ENCODE assay signal across 17 cellular contexts in the genomic region with DNA sequence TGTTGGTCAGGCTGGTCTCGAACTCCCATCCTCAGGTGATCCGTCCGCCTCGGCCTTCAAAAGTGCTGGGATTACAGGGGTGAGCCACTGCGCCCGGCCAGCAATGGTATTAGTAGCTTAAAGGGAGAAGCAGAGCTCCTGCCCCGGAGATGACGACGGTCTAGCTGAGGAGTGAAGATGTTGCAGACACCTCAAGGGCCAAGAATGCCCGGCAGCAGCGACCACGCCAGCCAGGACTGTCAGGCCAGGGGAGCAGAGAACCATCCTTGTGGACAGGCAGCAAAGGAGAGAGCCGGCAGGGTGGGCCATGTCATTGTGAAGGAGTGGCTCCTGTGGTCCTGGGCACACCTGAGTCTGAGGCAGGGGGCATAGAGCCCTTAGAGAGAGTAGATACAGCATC.
"Had no signal": no experiment of that assay in that cellular context is flagged by ENCODE, and none has a peak within 500 bp of the region (broad histone marks: within the 10 kb centered on the region; RNA-seq: fewer than 3 reads in every experiment).

No MANE protein-coding gene starts in this region.

- DNase-seq: dermis blood vessel endothelial cell; effector CD4-positive, alpha-beta T cell; effector memory CD4-positive, alpha-beta T cell; foreskin keratinocyte; heart left ventricle; hippocampal formation; left cardiac atrium; left lung; left ventricle myocardium superior; lower lobe of right lung; mesenchymal stem cell; midbrain; naive thymus-derived CD4-positive, alpha-beta T cell had no signal

- H3K36me3 ChIP-seq: esophagus muscularis mucosa, gastroesophageal sphincter, heart left ventricle, left lung, lower lobe of right lung had no signal

- H3K27me3 Mint-ChIP-seq: naive thymus-derived CD4-positive, alpha-beta T cell had no signal

- H3K27ac ChIP-seq: coronary artery, dorsolateral prefrontal cortex, esophagus muscularis mucosa, foreskin keratinocyte, gastroesophageal sphincter, heart left ventricle, left lung, lower lobe of right lung had no signal

- H3K27me3 ChIP-seq: esophagus muscularis mucosa, foreskin keratinocyte, gastroesophageal sphincter, left lung had no signal

- H3K9me3 ChIP-seq: gastroesophageal sphincter, left lung, lower lobe of right lung had no signal

- H3K36me3 Mint-ChIP-seq: naive thymus-derived CD4-positive, alpha-beta T cell had no signal

- ATAC-seq: foreskin keratinocyte; gastroesophageal sphincter; heart left ventricle; left cardiac atrium; left lung; left ventricle myocardium superior; lower lobe of right lung; naive thymus-derived CD4-positive, alpha-beta T cell had no signal

- H3K27ac Mint-ChIP-seq: naive thymus-derived CD4-positive, alpha-beta T cell had no signal

- H3K4me3 ChIP-seq: coronary artery, dorsolateral prefrontal cortex, esophagus muscularis mucosa, gastroesophageal sphincter, heart left ventricle, left lung, lower lobe of right lung had no signal

- H3K4me3 Mint-ChIP-seq: naive thymus-derived CD4-positive, alpha-beta T cell had no signal

- H3K4me1 ChIP-seq: esophagus muscularis mucosa, foreskin keratinocyte, gastroesophageal sphincter, heart left ventricle, left lung, lower lobe of right lung had no signal
